In genomic region chr11:114310095-114310494, GRCh38 we compare ENCODE assay signal across 13 cellular contexts. TPM values are rescaled to one million over a fixed set of nuclear protein-coding genes. Genes with fewer than 3 reads are reported as not detected.
"Had no signal": no experiment of that assay in that cellular context is flagged by ENCODE, and none has a peak within 500 bp of the region (broad histone marks: within the 10 kb centered on the region; RNA-seq: fewer than 3 reads in every experiment).

No MANE protein-coding gene starts in this region.

- H3K9me3 ChIP-seq: esophagus muscularis mucosa had no signal

- H3K4me3 ChIP-seq: esophagus muscularis mucosa had no signal

- DNase-seq: activated CD4-positive, alpha-beta T cell treated with anti-CD3 and anti-CD28 coated beads, Interleukin-2, amount 50 U/mL, for 4 hours; activated gamma-delta T cell treated with Interleukin-2 at 50 U/mL for 16 hours; amygdala; brain microvascular endothelial cell; effector CD8-positive, alpha-beta T cell; posterior cingulate gyrus; retina; stimulated activated CD4-positive, alpha-beta T cell treated with anti-CD3 and anti-CD28 coated beads, Interleukin-2, amount 100 ng/mL, for 48 hours; T-helper 2 cell; WERI-Rb-1 had no signal

- H3K27me3 ChIP-seq: brain microvascular endothelial cell had no signal

- H3K36me3 ChIP-seq: WERI-Rb-1 had no signal

- H3K27ac ChIP-seq: brain microvascular endothelial cell, WERI-Rb-1 had no signal

- ATAC-seq: activated naive CD4-positive, alpha-beta T cell treated with anti-CD3 and anti-CD28 coated beads, Interleukin-2, amount 50 U/mL, for 72 hours had no signal

RNA-seq across cellular contexts. Expression of gene NNMT, which starts 13.9 kb away (rescaled TPM):
- total RNA-seq: activated naive CD4-positive, alpha-beta T cell treated with anti-CD3 and anti-CD28 coated beads, Interleukin-2, amount 50 U/mL, for 72 hours; temporal lobe had no signal
